In genomic region chr22:37676691-37677627, GRCh38 we compare ENCODE assay signal across 1 cellular context.
TF ChIP-seq lines count a peak whose summit lies in the region.

No MANE protein-coding gene starts in this region.

TF ChIP-seq in HepG2, 621 proteins besides CTCF, POLR2A, EP300 and RAD21 (continued from another document and continues in another):
- TF ChIP-seq ATF4 (CRISPR knock-in tag; IDR thresholded peaks at IDR 0.05) (0 out of 4 replicates have a peak, but pooled peaks of 1 of the 2 experiments have one; percentile 13), KDM5A (IDR thresholded peaks at IDR 0.05; ENCODE audit: borderline replicate concordance, low read length) (no peak), ZNF503 (CRISPR knock-in tag; IDR thresholded peaks at IDR 0.05) (no peak), ZBTB49 (CRISPR knock-in tag; IDR thresholded peaks at IDR 0.05; ENCODE audit: borderline replicate concordance) (no peak), HNRNPK (IDR thresholded peaks at IDR 0.05; ENCODE audit: low read depth, low read length, poor library complexity, severe bottlenecking) (peak; percentile 13), ZNF749 (CRISPR knock-in tag; IDR thresholded peaks at IDR 0.05; ENCODE audit: borderline replicate concordance) (no peak), NCOA5 (CRISPR knock-in tag; IDR thresholded peaks at IDR 0.05) (no peak), TFDP1 (CRISPR knock-in tag; IDR thresholded peaks at IDR 0.05; ENCODE audit: borderline replicate concordance) (peak; percentile 38; the same call in 1 of the 2 replicates), KAT8 (CRISPR knock-in tag; IDR thresholded peaks at IDR 0.05) (peak; percentile 57; the same call in 1 of the 2 replicates), EHMT2 (IDR thresholded peaks at IDR 0.05; ENCODE audit: borderline replicate concordance, low read depth, low read length) (no peak), ZNF24 (IDR thresholded peaks at IDR 0.05) (peak; percentile 92), SALL1 (CRISPR knock-in tag; IDR thresholded peaks at IDR 0.05) (no peak; the same call in 1 of the 2 replicates), MAZ (IDR thresholded peaks at IDR 0.05; ENCODE audit: borderline replicate concordance, low read depth, low read length) (peak; percentile 71), MAZ (CRISPR knock-in tag; IDR thresholded peaks at IDR 0.05; ENCODE audit: low read depth) (no peak), ATF5 (CRISPR knock-in tag; IDR thresholded peaks at IDR 0.05; ENCODE audit: low read depth) (no peak), ZNF576 (CRISPR knock-in tag; IDR thresholded peaks at IDR 0.05) (no peak), MEIS1 (CRISPR knock-in tag; IDR thresholded peaks at IDR 0.05; ENCODE audit: borderline replicate concordance) (no peak), RBFOX2 (IDR thresholded peaks at IDR 0.05; ENCODE audit: low read depth, low read length) (peak; percentile 51; the same call in 1 of the 2 replicates), ZBTB20 (CRISPR knock-in tag; IDR thresholded peaks at IDR 0.05; ENCODE audit: borderline replicate concordance, low read depth) (no peak), ZSCAN9 (CRISPR knock-in tag; IDR thresholded peaks at IDR 0.05; ENCODE audit: borderline replicate concordance) (no peak), PRDM10 (CRISPR knock-in tag; IDR thresholded peaks at IDR 0.05; ENCODE audit: low read depth) (0 out of 2 replicates have a peak, but pooled peaks have one; percentile 44), POLR2G (IDR thresholded peaks at IDR 0.05; ENCODE audit: low read depth, low read length) (peak; percentile 27; the same call in 1 of the 2 replicates), LCORL (IDR thresholded peaks at IDR 0.05) (no peak), LCORL (CRISPR knock-in tag; IDR thresholded peaks at IDR 0.05) (peak; percentile 44; the same call in 1 of the 2 replicates), TERF1 (CRISPR knock-in tag; IDR thresholded peaks at IDR 0.05) (no peak), ZNF724P (CRISPR knock-in tag; IDR thresholded peaks at IDR 0.05; ENCODE audit: borderline replicate concordance) (peak; percentile 71; the same call in 1 of the 2 replicates), ZHX1 (CRISPR knock-in tag; IDR thresholded peaks at IDR 0.05; ENCODE audit: low read depth) (no peak), PATZ1 (CRISPR knock-in tag; IDR thresholded peaks at IDR 0.05) (peak; percentile 92), ZNF687 (CRISPR knock-in tag; IDR thresholded peaks at IDR 0.05) (peak; percentile 81), ZNF207 (IDR thresholded peaks at IDR 0.05; ENCODE audit: borderline replicate concordance) (no peak), HDAC1 (CRISPR knock-in tag; IDR thresholded peaks at IDR 0.05) (peak; percentile 58; the same call in 1 of the 2 replicates), ZNF331 (CRISPR knock-in tag; IDR thresholded peaks at IDR 0.05) (peak; percentile 30; the same call in 1 of the 2 replicates), HES4 (CRISPR knock-in tag; IDR thresholded peaks at IDR 0.05; ENCODE audit: borderline replicate concordance) (0 out of 2 replicates have a peak, but pooled peaks have one; percentile 35), GABPA (IDR thresholded peaks at IDR 0.05; ENCODE audit: low read depth, low read length) (no peak), GABPA (CRISPR knock-in tag; IDR thresholded peaks at IDR 0.05; ENCODE audit: low read depth) (peak; percentile 77)
